Comparison of ENCODE assay signal across 17 cellular contexts in the genomic region with DNA sequence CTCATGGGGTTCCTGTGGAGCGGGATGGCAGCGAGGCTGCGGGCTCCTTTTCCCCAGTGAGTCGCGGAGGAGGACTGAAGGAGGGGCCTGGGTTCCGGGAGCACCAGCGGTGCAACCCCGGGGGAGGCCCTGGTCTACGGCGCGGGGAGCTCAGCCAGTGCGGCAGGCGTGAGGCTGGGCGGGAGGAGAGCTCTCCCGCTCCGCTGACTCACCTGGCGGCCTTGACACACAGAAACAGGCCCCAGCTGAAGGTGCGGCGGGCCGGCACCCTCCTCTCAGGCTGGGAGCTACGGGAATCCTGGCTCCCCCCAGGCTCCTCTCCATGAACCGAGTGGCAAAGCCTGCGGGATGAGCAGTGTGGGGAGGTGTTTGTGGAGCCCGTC. TPM values are rescaled to one million over a fixed set of nuclear protein-coding genes. Genes with fewer than 3 reads are reported as not detected.
A peak's percentile ranks its signal among the peaks of the same experiment; 100 is the strongest.
DNase-seq lines count a peak whose midpoint lies in the region; ATAC-seq and TF ChIP-seq lines count a peak whose summit lies in the region.
"Had no signal": no experiment of that assay in that cellular context is flagged by ENCODE, and none has a peak within 500 bp of the region (broad histone marks: within the 10 kb centered on the region; RNA-seq: fewer than 3 reads in every experiment).

No MANE protein-coding gene starts in this region.

- BruUV-seq in mammary epithelial cell (replicated peaks; lab: Mats Ljungman, UMichigan) (no TSS peak), MCF 10A (replicated peaks; lab: Mats Ljungman, UMichigan) (no TSS peak)

- H3K9ac ChIP-seq in mammary epithelial cell (ENCODE audit: insufficient read depth, low read length) = no peak overlapping the region
- H3K9ac ChIP-seq: KMS-11 had no signal

- H3K9me3 ChIP-seq in mammary epithelial cell (replicated peaks; ENCODE audit: insufficient read depth, low read length) = peaks cover 7% of the 10 kb centered on the region
- H3K9me3 ChIP-seq in SJCRH30 (replicated peaks) = no peaks in the 10 kb centered on the region
- H3K9me3 ChIP-seq: uterus had no signal

- H3K4me1 ChIP-seq in mammary epithelial cell (ENCODE audit: insufficient read depth, low read length) (peaks cover 13% of the 10 kb centered on the region), SJCRH30 (no peaks in the 10 kb centered on the region)
- H3K4me1 ChIP-seq: uterus had no signal

- 88% methylated on average over 17 of the region's 24 CpGs for WGBS in mammary epithelial cell (ENCODE audit: low coverage, missing lambda C conversion rate)

- H3K9me3 Mint-ChIP-seq in MCF 10A (ENCODE audit: unreplicated experiment) = no peaks in the 10 kb centered on the region
- peaks cover 12% of the 10 kb centered on the region for H3K9me3 Mint-ChIP-seq in activated CD8-positive, alpha-beta T cell treated with anti-CD3 and anti-CD28 coated beads for 36 hours
- peaks cover 10 to 16% of the 10 kb centered on the region in 2 donors for H3K9me3 Mint-ChIP-seq in stimulated activated naive CD8-positive, alpha-beta T cell treated with anti-CD3 and anti-CD28 coated beads, Interleukin-15, amount 100 ng/mL, for 72 hours

- H3K4me3 Mint-ChIP-seq in MCF 10A (ENCODE audit: unreplicated experiment) = no peak overlapping the region
- H3K4me3 Mint-ChIP-seq in activated CD8-positive, alpha-beta T cell treated with anti-CD3 and anti-CD28 coated beads for 36 hours = peak overlapping the region; percentile 53
- H3K4me3 Mint-ChIP-seq in stimulated activated naive CD8-positive, alpha-beta T cell treated with anti-CD3 and anti-CD28 coated beads, Interleukin-15, amount 100 ng/mL, for 72 hours = peak overlapping the region; percentile 61 to 67
- H3K4me3 Mint-ChIP-seq: nephron progenitor cell had no signal

- dilution Hi-C loops in mammary epithelial cell (cut with HindIII; ENCODE audit: low sequenced_read_pairs) = no loop called here

- H3K27me3 Mint-ChIP-seq in MCF 10A (ENCODE audit: insufficient read depth, unreplicated experiment) = no peaks in the 10 kb centered on the region
- H3K27me3 Mint-ChIP-seq in activated CD8-positive, alpha-beta T cell treated with anti-CD3 and anti-CD28 coated beads for 36 hours = peaks cover 33% of the 10 kb centered on the region
- peaks cover 82% of the 10 kb centered on the region for H3K27me3 Mint-ChIP-seq in stimulated activated naive CD8-positive, alpha-beta T cell treated with anti-CD3 and anti-CD28 coated beads, Interleukin-15, amount 100 ng/mL, for 72 hours

- peak; percentile 79 for ATAC-seq in activated CD8-positive, alpha-beta T cell treated with anti-CD3 and anti-CD28 coated beads for 36 hours
- peak; percentile 72 for ATAC-seq in stimulated activated naive CD8-positive, alpha-beta T cell treated with anti-CD3 and anti-CD28 coated beads, Interleukin-15, amount 100 ng/mL, for 72 hours

- H3K4me3 ChIP-seq in mammary epithelial cell (replicated peaks in 1 of 3; ENCODE audit: insufficient read depth in 1 of 3, low read depth in 2 of 3, low read length in 3 of 3) = no peak overlapping the region
- H3K4me3 ChIP-seq in SJCRH30 = no peak overlapping the region
- H3K4me3 ChIP-seq: skin epidermis, uterus had no signal

- no peak overlapping the region for H3K27ac ChIP-seq in mammary epithelial cell (ENCODE audit: insufficient read depth, low read depth, low read length)
- no peak overlapping the region for H3K27ac ChIP-seq in SJCRH30
- H3K27ac ChIP-seq: KMS-11, skin epidermis, uterus had no signal

- peaks cover 12% of the 10 kb centered on the region for H3K36me3 Mint-ChIP-seq in MCF 10A (ENCODE audit: insufficient read depth, unreplicated experiment)
- H3K36me3 Mint-ChIP-seq in activated CD8-positive, alpha-beta T cell treated with anti-CD3 and anti-CD28 coated beads for 36 hours (ENCODE audit: low read depth) = peaks cover 8% of the 10 kb centered on the region

- peak overlapping the region; percentile 83 for H3K4me2 ChIP-seq in mammary epithelial cell (ENCODE audit: insufficient read depth, low read depth, low read length)
- H3K4me2 ChIP-seq: KMS-11 had no signal

- in situ Hi-C loops in mammary epithelial cell (cut with MboI; ENCODE audit: low sequenced_read_pairs in 2 of 2) = no loop called here

- intact Hi-C loops in mammary epithelial cell (cut with micrococcal nuclease) (loop anchor here (10.0 kb wide), 2 partner anchors 402 to 1138 kb away; no protein-coding TSS in a partner anchor), MCF 10A (cut with micrococcal nuclease) (no loop called here)
- intact Hi-C loops in activated CD8-positive, alpha-beta T cell treated with anti-CD3 and anti-CD28 coated beads for 36 hours (cut with micrococcal nuclease) = no loop called here

- TF ChIP-seq CTCF in mammary epithelial cell (conservative IDR thresholded peaks at IDR 0.05 in 1 of 2, IDR thresholded peaks at IDR 0.05 in 1 of 2; ENCODE audit: extremely low read depth in 1 of 2, insufficient read depth in 1 of 2, low read depth in 1 of 2, low read length in 2 of 2) (no peak), MCF 10A (IDR thresholded peaks at IDR 0.05; ENCODE audit: unreplicated experiment) (no peak)
- TF ChIP-seq CTCF in activated CD8-positive, alpha-beta T cell treated with anti-CD3 and anti-CD28 coated beads for 36 hours (IDR thresholded peaks at IDR 0.05) = no peak

- POLR2A ChIA-PET in MCF 10A (lab: Yijun Ruan, JAX) = interaction anchor here (1.0 to 1.2 kb wide), 2 partner anchors 49 to 51 kb away, joined by 3 to 5 read pairs; no protein-coding TSS in a partner anchor
- POLR2A ChIA-PET in activated CD8-positive, alpha-beta T cell treated with anti-CD3 and anti-CD28 coated beads for 36 hours (lab: Charles Lee) = interaction anchor here (0.6 to 1.0 kb wide), 3 partner anchors 18 to 51 kb away, joined by 3 to 4 read pairs (median 3); no protein-coding TSS in a partner anchor

- H3K36me3 ChIP-seq in mammary epithelial cell (ENCODE audit: insufficient read depth, low read length) (no peaks in the 10 kb centered on the region), SJCRH30 (no peaks in the 10 kb centered on the region)
- H3K36me3 ChIP-seq: uterus had no signal

- H3K27ac Mint-ChIP-seq in MCF 10A (ENCODE audit: low read depth, unreplicated experiment) = no peak overlapping the region
- H3K27ac Mint-ChIP-seq in activated CD8-positive, alpha-beta T cell treated with anti-CD3 and anti-CD28 coated beads for 36 hours = peak overlapping the region; percentile 25
- no peak overlapping the region for H3K27ac Mint-ChIP-seq in stimulated activated naive CD8-positive, alpha-beta T cell treated with anti-CD3 and anti-CD28 coated beads, Interleukin-15, amount 100 ng/mL, for 72 hours

- CTCF ChIA-PET in mammary epithelial cell (lab: Charles Lee; ENCODE audit: low non-redundant PET) = no interaction called here
- CTCF ChIA-PET in MCF 10A (lab: Yijun Ruan, JAX) = interaction anchor here (0.9 kb wide), 1 partner anchor 12 kb away, joined by 3 read pairs; no protein-coding TSS in a partner anchor
- CTCF ChIA-PET in activated CD8-positive, alpha-beta T cell treated with anti-CD3 and anti-CD28 coated beads for 36 hours (lab: Charles Lee) = no interaction called here

- no peaks in the 10 kb centered on the region for H3K79me2 ChIP-seq in mammary epithelial cell (ENCODE audit: insufficient read depth, low read length)

- DNase-seq in mammary epithelial cell (no peak), MCF 10A (ENCODE audit: unreplicated experiment) (no peak), iris pigment epithelial cell (ENCODE audit: low read depth) (peak; percentile 7), SJCRH30 (no peak), NCI-H1048 (lab: John Stamatoyannopoulos, UW) (no peak), RPMI8226 (no peak)
- peak; percentile 44 for DNase-seq in activated CD8-positive, alpha-beta T cell treated with anti-CD3 and anti-CD28 coated beads for 36 hours
- no peak for DNase-seq in stimulated activated naive CD8-positive, alpha-beta T cell treated with anti-CD3 and anti-CD28 coated beads, Interleukin-15, amount 100 ng/mL, for 72 hours
- DNase-seq: cerebellar nuclear complex, EL, NCI-H2107, nephron progenitor cell, OCI-M1, T1000, uterus had no signal

- peak overlapping the region; percentile 94 for H2AFZ ChIP-seq in mammary epithelial cell (ENCODE audit: low read depth, low read length)

- H4K20me1 ChIP-seq in mammary epithelial cell (ENCODE audit: insufficient read depth, low read length) = no peaks in the 10 kb centered on the region

- H3K27me3 ChIP-seq in mammary epithelial cell (ENCODE audit: insufficient read depth, low read length) (no peaks in the 10 kb centered on the region), SJCRH30 (peaks cover 4% of the 10 kb centered on the region; the same call in 1 of the 2 replicates)
- H3K27me3 ChIP-seq: uterus had no signal

- peaks cover 8% of the 10 kb centered on the region for H3K4me1 Mint-ChIP-seq in MCF 10A (ENCODE audit: insufficient read depth, unreplicated experiment)
- H3K4me1 Mint-ChIP-seq in activated CD8-positive, alpha-beta T cell treated with anti-CD3 and anti-CD28 coated beads for 36 hours (ENCODE audit: low read depth) = peaks cover 2% of the 10 kb centered on the region
- peaks cover 29% of the 10 kb centered on the region for H3K4me1 Mint-ChIP-seq in stimulated activated naive CD8-positive, alpha-beta T cell treated with anti-CD3 and anti-CD28 coated beads, Interleukin-15, amount 100 ng/mL, for 72 hours

RNA-seq across cellular contexts. Expression of a gene that starts 6.8 kb away (rescaled TPM):
- total RNA-seq in mammary epithelial cell (10 to 100 TPM; 13.5 to 30.2 TPM), MCF 10A (2022) (25.9 and 34.1 TPM in 2 replicates)
- 8.2 TPM for polyA plus RNA-seq in mammary epithelial cell
- 23.6 TPM for polyA minus RNA-seq in mammary epithelial cell
- 10 to 100 TPM; 32.4 to 34.0 TPM for total RNA-seq in activated CD8-positive, alpha-beta T cell treated with anti-CD3 and anti-CD28 coated beads for 36 hours
- 25.4 and 29.9 TPM in 2 replicates for total RNA-seq in SJCRH30 (2014; rRNA removed; shearing (Covaris generic))

RNA-seq across cellular contexts. Expression of a gene that starts 49.7 kb away (rescaled TPM):
- total RNA-seq in mammary epithelial cell = 10 to 100 TPM; 63.7 to 65.6 TPM
- 24.1 TPM for polyA plus RNA-seq in mammary epithelial cell
- polyA minus RNA-seq in mammary epithelial cell = 85.6 TPM
- 95.6 and 105 TPM in 2 replicates for total RNA-seq in MCF 10A (2022)
- total RNA-seq in activated CD8-positive, alpha-beta T cell treated with anti-CD3 and anti-CD28 coated beads for 36 hours = 10 to 100 TPM; 42.7 to 50.6 TPM
- 66.2 and 80.8 TPM in 2 replicates for total RNA-seq in SJCRH30 (2014; rRNA removed; shearing (Covaris generic))

Comparison
In these comparisons a context has a peak if more than half of its experiments do, and no peak if none do; other contexts are left out.
1. DNase-seq: peak in activated CD8-positive, alpha-beta T cell treated with anti-CD3 and anti-CD28 coated beads for 36 hours (single experiment) and iris pigment epithelial cell (single experiment); none in mammary epithelial cell (single experiment), MCF 10A (single experiment), stimulated activated naive CD8-positive, alpha-beta T cell treated with anti-CD3 and anti-CD28 coated beads, Interleukin-15, amount 100 ng/mL, for 72 hours (0 of 2), SJCRH30 (0 of 2), NCI-H1048 (single experiment) and RPMI8226 (single experiment).